In genomic region chr3:105619651-105620050, GRCh38 we compare ENCODE assay signal across 23 cellular contexts.
"Had no signal": no experiment of that assay in that cellular context is flagged by ENCODE, and none has a peak within 500 bp of the region (broad histone marks: within the 10 kb centered on the region; RNA-seq: fewer than 3 reads in every experiment).

No MANE protein-coding gene starts in this region.

- ATAC-seq: effector memory CD8-positive, alpha-beta T cell; esophagus mucosa; gastrocnemius medialis; heart right ventricle; left cardiac atrium; left lung; left ventricle myocardium superior; lower lobe of right lung had no signal

- H3K27ac ChIP-seq: colonic mucosa, epithelial cell of prostate, esophagus squamous epithelium, gastrocnemius medialis, heart right ventricle, left lung, lower lobe of right lung had no signal

- H3K4me3 Mint-ChIP-seq: dendritic cell treated with granulocyte-macrophage colony-stimulating factor and Interleukin-4, amounts not matched to agents 40 ng/mL and 50 ng/mL, for 4 days; effector memory CD8-positive, alpha-beta T cell; endodermal cell; naive B cell had no signal

- H3K4me3 ChIP-seq: colonic mucosa, esophagus squamous epithelium, gastrocnemius medialis, heart right ventricle, left lung, lower lobe of right lung had no signal

- DNase-seq: colonic mucosa; cortex of kidney; effector CD8-positive, alpha-beta T cell; effector memory CD8-positive, alpha-beta T cell; endodermal cell; erythroblast; esophagus squamous epithelium; foreskin fibroblast; foreskin melanocyte; gastrocnemius medialis; glutamatergic neuron; head of caudate nucleus; heart right ventricle; hippocampal formation; left cardiac atrium; left lung; left ventricle myocardium superior; lower lobe of right lung; midbrain; naive B cell had no signal

- H3K27me3 ChIP-seq: colonic mucosa, esophagus squamous epithelium, gastrocnemius medialis, heart right ventricle, left lung had no signal

- H3K4me1 ChIP-seq: colonic mucosa, esophagus squamous epithelium, gastrocnemius medialis, heart right ventricle, left lung, lower lobe of right lung had no signal

- H3K36me3 Mint-ChIP-seq: naive B cell had no signal

- H3K27me3 Mint-ChIP-seq: dendritic cell treated with granulocyte-macrophage colony-stimulating factor and Interleukin-4, amounts not matched to agents 40 ng/mL and 50 ng/mL, for 4 days; effector memory CD8-positive, alpha-beta T cell had no signal

- H3K9me3 Mint-ChIP-seq: dendritic cell treated with granulocyte-macrophage colony-stimulating factor and Interleukin-4, amounts not matched to agents 40 ng/mL and 50 ng/mL, for 4 days; effector memory CD8-positive, alpha-beta T cell; endodermal cell; naive B cell had no signal

- H3K27ac Mint-ChIP-seq: dendritic cell treated with granulocyte-macrophage colony-stimulating factor and Interleukin-4, amounts not matched to agents 40 ng/mL and 50 ng/mL, for 4 days; effector memory CD8-positive, alpha-beta T cell; endodermal cell had no signal

- H3K4me1 Mint-ChIP-seq: endodermal cell, naive B cell had no signal

- H3K36me3 ChIP-seq: colonic mucosa, esophagus squamous epithelium, gastrocnemius medialis, heart right ventricle, left lung, lower lobe of right lung had no signal

- H3K9me3 ChIP-seq: colonic mucosa, esophagus squamous epithelium, gastrocnemius medialis, heart right ventricle, left lung, lower lobe of right lung had no signal
